ENCODE assay signal across 8 cellular contexts in genomic region chr6:28489366-28490190, GRCh38. TPM values are rescaled to one million over a fixed set of nuclear protein-coding genes. Genes with fewer than 3 reads are reported as not detected.
DNase-seq lines count a peak whose midpoint lies in the region; ATAC-seq, FAIRE-seq and TF ChIP-seq lines count a peak whose summit lies in the region.

No MANE protein-coding gene starts in this region.

- peak overlapping the region; percentile 62 for H3K4me3 ChIP-seq in A673 (ENCODE audit: low read depth, low read length, poor library complexity, severe bottlenecking)
- peak overlapping the region; percentile 90 for H3K4me3 ChIP-seq in endodermal cell (ENCODE audit: low read length)
- no peak overlapping the region for H3K4me3 ChIP-seq in mucosa of descending colon

- H3K27me3 ChIP-seq in A673 (replicated peaks; ENCODE audit: insufficient read depth, low read depth, low read length, poor library complexity), result no peaks in the 10 kb centered on the region
- H3K27me3 ChIP-seq in endodermal cell (ENCODE audit: control insufficient read depth, insufficient read depth, low read length, poor library complexity, severe bottlenecking), result no peaks in the 10 kb centered on the region

- peak overlapping the region; percentile 94 for H3K9ac ChIP-seq in endodermal cell (ENCODE audit: extremely low read depth, low read length, poor library complexity, severe bottlenecking)

- H3K4me1 Mint-ChIP-seq in endodermal cell, result peaks cover 12% of the 10 kb centered on the region

- peak overlapping the region; percentile 83 for H3K4me3 Mint-ChIP-seq in endodermal cell

- no peaks in the 10 kb centered on the region for H3K9me3 Mint-ChIP-seq in endodermal cell

- peak; percentile 74 for FAIRE-seq in HTR-8/SVneo (lab: Jason Lieb, UNC)

- H3K4me1 ChIP-seq in A673 (ENCODE audit: insufficient read depth, low read length, poor library complexity, severe bottlenecking) (no peaks in the 10 kb centered on the region), endodermal cell (ENCODE audit: control insufficient read depth, insufficient read depth, low read length) (no peaks in the 10 kb centered on the region), mucosa of descending colon (ENCODE audit: low read depth) (no peaks in the 10 kb centered on the region)

- DNase-seq in A673 (ENCODE audit: low spot score) (peak; percentile 90), HTR-8/SVneo (ENCODE audit: insufficient read length, low spot score) (peak; percentile 86), endodermal cell (peak; percentile 95), mucosa of descending colon (peak in 1 of 3 donors; percentile 41), stromal cell of bone marrow (ENCODE audit: low read depth) (peak; percentile 39)
- peak; percentile 8 to 39 for DNase-seq in activated CD4-positive, alpha-beta T cell treated with anti-CD3 and anti-CD28 coated beads for 24 hours (ENCODE audit: low read depth in 2 of 2)

- H3K27ac ChIP-seq in A673 (ENCODE audit: low read depth, low read length, poor library complexity, severe bottlenecking) (peak overlapping the region; percentile 79), endodermal cell (ENCODE audit: low read depth, low read length) (peak overlapping the region; percentile 21)

- CTCF ChIA-PET in A673 (lab: Charles Lee), result interaction anchor here (0.6 kb wide), 1 partner anchor 40 kb away, joined by 7 read pairs; no protein-coding TSS in a partner anchor

- 1 to 3% methylated on average over 19 to 39 of the region's 40 CpGs for WGBS in endodermal cell (ENCODE audit: insufficient coverage in 1 of 2, insufficient read length in 1 of 2), 2 experiments

- intact Hi-C loops in A673 (cut with micrococcal nuclease; ENCODE audit: unreplicated experiment) (loop anchor here (2.0 kb wide), 1 partner anchor 349 kb away; no protein-coding TSS in a partner anchor), mucosa of descending colon (cut with DNase I, micrococcal nuclease) (no loop called here)

- ATAC-seq in GM19035 (IDR thresholded peaks at IDR 0.05; ENCODE audit: unreplicated experiment) (peak; percentile 89), mucosa of descending colon (peak; percentile 47), GM18909 (IDR thresholded peaks at IDR 0.05; ENCODE audit: poor library complexity, unreplicated experiment) (no peak)

- POLR2A ChIA-PET in A673 (lab: Charles Lee; ENCODE audit: low non-redundant PET), result no interaction called here

- peaks cover 14% of the 10 kb centered on the region for H3K27me3 Mint-ChIP-seq in endodermal cell (ENCODE audit: insufficient read depth)

- TF ChIP-seq CTCF in A673 (conservative IDR thresholded peaks at IDR 0.05; ENCODE audit: low read depth, low read length) (no peak), endodermal cell (conservative IDR thresholded peaks at IDR 0.05) (no peak), mucosa of descending colon (IDR thresholded peaks at IDR 0.05) (no peak)

- peak overlapping the region; percentile 97 for H3K27ac Mint-ChIP-seq in endodermal cell

- no TSS peak for BruUV-seq in A673 (replicated peaks; lab: Mats Ljungman, UMichigan)

- H3K9me3 ChIP-seq in A673 (ENCODE audit: low read depth, low read length, poor library complexity, severe bottlenecking) (no peaks in the 10 kb centered on the region), endodermal cell (ENCODE audit: control insufficient read depth, low read length) (no peaks in the 10 kb centered on the region), mucosa of descending colon (no peaks in the 10 kb centered on the region)

- H3K36me3 ChIP-seq in A673 (ENCODE audit: insufficient read depth, low read length, poor library complexity, severe bottlenecking) (no peaks in the 10 kb centered on the region), endodermal cell (ENCODE audit: control insufficient read depth, insufficient read depth, low read length) (no peaks in the 10 kb centered on the region), mucosa of descending colon (ENCODE audit: low read depth) (no peaks in the 10 kb centered on the region)

- H3K36me3 Mint-ChIP-seq in endodermal cell (ENCODE audit: low read depth), result no peaks in the 10 kb centered on the region

RNA-seq across cellular contexts. Expression of gene GPX6, which starts 26.0 kb away (rescaled TPM):
- total RNA-seq in A673 (2021), result not detected in 2 replicates
- not detected for total RNA-seq in endodermal cell
- not detected for polyA plus RNA-seq in endodermal cell (2013, experiment 1 of 2)
- not detected for polyA plus RNA-seq in endodermal cell (2013, experiment 2 of 2)
- not detected for total RNA-seq in mucosa of descending colon

RNA-seq across cellular contexts. Expression of gene GPX5, which starts 36.1 kb away (rescaled TPM):
- not detected in 2 replicates for total RNA-seq in A673 (2021)
- not detected for total RNA-seq in endodermal cell
- polyA plus RNA-seq in endodermal cell (2013, experiment 1 of 2), result not detected
- not detected for polyA plus RNA-seq in endodermal cell (2013, experiment 2 of 2)
- not detected for total RNA-seq in mucosa of descending colon

RNA-seq across cellular contexts. Expression of gene ZSCAN23, which starts 46.3 kb away (rescaled TPM):
- total RNA-seq in A673 (2021) (5.4 and 8.3 TPM in 2 replicates), endodermal cell (1 to 10 TPM; 4.1 to 7.1 TPM), mucosa of descending colon (1 to 10 TPM in 2 of 3 donors, under 1 TPM in 1; 0.89 to 3.0 (median 2.0) TPM)
- polyA plus RNA-seq in endodermal cell (2013, experiment 1 of 2), result 9.2 TPM
- 8.4 TPM for polyA plus RNA-seq in endodermal cell (2013, experiment 2 of 2)
